Comparison of ENCODE assay signal across 2 cellular contexts in the genomic region with DNA sequence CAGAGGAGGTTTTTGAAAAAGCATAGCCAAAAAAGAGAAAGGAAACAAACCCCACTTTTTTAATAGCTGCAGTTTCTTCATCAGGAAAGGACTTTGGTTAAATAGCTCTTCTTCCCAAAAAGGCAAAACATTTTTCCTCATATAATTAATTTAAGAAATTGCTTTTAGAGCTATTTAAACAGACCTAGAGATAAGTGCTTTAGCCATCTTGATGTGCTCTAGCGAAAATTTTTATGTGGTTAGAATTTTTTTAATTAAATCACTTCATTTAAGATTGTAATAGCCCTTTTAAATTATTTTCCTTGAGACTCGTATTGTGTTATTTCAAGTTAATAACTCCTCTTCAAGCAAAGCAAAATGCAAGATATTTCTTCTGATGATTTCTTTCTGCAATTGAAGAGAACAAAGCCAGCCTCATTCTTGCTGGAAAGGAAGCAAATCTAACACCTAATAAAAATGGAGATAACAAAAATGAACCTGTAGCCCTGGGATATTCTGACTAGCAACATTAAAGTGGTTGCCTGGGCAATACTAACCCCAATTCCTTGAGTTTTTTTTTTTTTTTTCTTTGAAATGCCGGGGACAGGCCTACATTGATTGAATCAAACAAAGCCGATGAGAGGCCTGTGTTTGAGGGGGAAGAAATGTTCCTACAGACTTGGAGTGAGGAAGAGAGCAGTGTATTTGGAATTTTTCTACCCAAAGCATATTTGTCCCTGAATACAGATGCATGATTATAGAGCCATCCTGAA.
TF ChIP-seq lines count a peak whose summit lies in the region.

No MANE protein-coding gene starts in this region.

TF ChIP-seq in H1, 55 proteins besides CTCF, POLR2A, EP300 and RAD21 (continued from another document):
- TF ChIP-seq TBP (IDR thresholded peaks at IDR 0.05; ENCODE audit: low read depth, low read length): no peak
- no peak for TF ChIP-seq POU5F1 (IDR thresholded peaks at IDR 0.05; ENCODE audit: low read depth, low read length)
- TF ChIP-seq CHD2 (IDR thresholded peaks at IDR 0.05; ENCODE audit: low read length): no peak
- no peak for TF ChIP-seq SUZ12 (IDR thresholded peaks at IDR 0.05; ENCODE audit: low read length)
- TF ChIP-seq GABPA (IDR thresholded peaks at IDR 0.05; ENCODE audit: borderline replicate concordance, insufficient read depth, low read length): no peak
- TF ChIP-seq CBX8 (IDR thresholded peaks at IDR 0.05; ENCODE audit: borderline replicate concordance, low read depth, low read length): no peak
TF ChIP-seq in H1: peak in this region for 0.

TF ChIP-seq in HEK293T, 16 proteins besides CTCF, POLR2A, EP300 and RAD21 (continued from another document):
- no peak for TF ChIP-seq BHLHE40 (IDR thresholded peaks at IDR 0.05; ENCODE audit: borderline replicate concordance)
- TF ChIP-seq L3MBTL2 (conservative IDR thresholded peaks at IDR 0.05): no peak
- no peak for TF ChIP-seq SP1 (IDR thresholded peaks at IDR 0.05)
- no peak for TF ChIP-seq NFRKB (IDR thresholded peaks at IDR 0.05)
- no peak for TF ChIP-seq FOXM1 (IDR thresholded peaks at IDR 0.05; ENCODE audit: borderline replicate concordance)
- no peak for TF ChIP-seq HDGF (IDR thresholded peaks at IDR 0.05; ENCODE audit: borderline replicate concordance)
- TF ChIP-seq FOXA1 (IDR thresholded peaks at IDR 0.05): no peak
- no peak for TF ChIP-seq LEF1 (IDR thresholded peaks at IDR 0.05; ENCODE audit: borderline replicate concordance)
- TF ChIP-seq ELF4 (IDR thresholded peaks at IDR 0.05): no peak
- TF ChIP-seq SUZ12 (IDR thresholded peaks at IDR 0.05): no peak
- TF ChIP-seq FOXK2 (IDR thresholded peaks at IDR 0.05): no peak
- TF ChIP-seq ARNT (IDR thresholded peaks at IDR 0.05): no peak
- no peak for TF ChIP-seq PKNOX1 (IDR thresholded peaks at IDR 0.05)
- TF ChIP-seq TARDBP (IDR thresholded peaks at IDR 0.05): no peak
- no peak for TF ChIP-seq ZNF384 (IDR thresholded peaks at IDR 0.05)
